Comparison of ENCODE assay signal across 25 cellular contexts in the genomic region with DNA sequence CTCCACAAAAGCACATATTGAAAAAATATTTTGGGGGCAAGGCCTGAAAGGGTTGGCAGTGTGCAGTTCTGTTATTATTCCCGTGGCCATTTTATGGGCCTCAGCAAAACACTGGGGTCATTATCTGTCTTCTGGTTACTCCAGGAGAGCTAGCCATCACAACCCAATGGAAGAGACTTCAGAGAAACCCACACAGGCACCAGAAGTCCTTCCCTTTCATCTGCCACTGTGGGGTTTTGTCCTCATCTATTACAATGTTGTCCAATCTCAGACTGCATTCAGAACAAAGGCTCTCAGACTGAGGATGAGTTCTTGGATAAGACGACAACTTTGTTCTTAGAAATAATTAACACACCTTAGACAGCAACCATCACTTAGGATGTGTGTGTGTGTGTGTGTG.
"Had no signal": no experiment of that assay in that cellular context is flagged by ENCODE, and none has a peak within 500 bp of the region (broad histone marks: within the 10 kb centered on the region; RNA-seq: fewer than 3 reads in every experiment).

No MANE protein-coding gene starts in this region.

- H3K27ac ChIP-seq: breast epithelium had no signal

- H3K27me3 ChIP-seq: breast epithelium had no signal

- H3K36me3 ChIP-seq: breast epithelium had no signal

- H3K4me1 ChIP-seq: breast epithelium had no signal

- ATAC-seq: activated CD8-positive, alpha-beta T cell treated with anti-CD3 and anti-CD28 coated beads, Interleukin-2, amount 10 ng/mL, durations not matched to agents 7 days and 5 days; Panc1; Right ventricle myocardium inferior; SK-N-SH treated with all-trans-retinoic acid at 6 μM for 48 hours; T-helper 17 cell; WTC11 had no signal

- DNase-seq: activated CD4-positive, alpha-beta T cell treated with anti-CD3 and anti-CD28 coated beads for 48 hours; activated CD4-positive, alpha-beta T cell treated with anti-CD3 and anti-CD28 coated beads, Interleukin-2, amount 50 U/mL, for 4 hours; activated CD4-positive, CD25-positive, alpha-beta regulatory T cell treated with anti-CD3 and anti-CD28 coated beads, Interleukin-2, amount 50 U/mL, for 72 hours; activated CD8-positive, alpha-beta T cell treated with anti-CD3 and anti-CD28 coated beads, Interleukin-2, amount 10 ng/mL, durations not matched to agents 7 days and 5 days; activated effector memory CD4-positive, alpha-beta T cell treated with Interleukin-2 at 50 U/mL for 16 hours; activated naive CD4-positive, alpha-beta T cell; activated T-cell treated with anti-CD3 and anti-CD28 coated beads, Interleukin-2, amount 50 U/mL, for 24 hours; aorta; Karpas-422; NCI-H1436 treated with DMSO at 0.1 percent for 48 hours; NCI-H187; NCI-H2081 treated with DMSO at 0.1 percent for 48 hours; NCI-H2171 treated with DMSO at 0.1 percent for 48 hours; NCI-H345; NCI-H510A; NCI-H526 treated with DMSO at 0.1 percent for 48 hours; NCI-H82; RPMI8226; T-helper 17 cell; T-helper 9 cell had no signal

- H3K9me3 ChIP-seq: breast epithelium had no signal

- H3K4me3 ChIP-seq: breast epithelium had no signal
